1 cellular context compared by ENCODE assay signal in the genomic region with DNA sequence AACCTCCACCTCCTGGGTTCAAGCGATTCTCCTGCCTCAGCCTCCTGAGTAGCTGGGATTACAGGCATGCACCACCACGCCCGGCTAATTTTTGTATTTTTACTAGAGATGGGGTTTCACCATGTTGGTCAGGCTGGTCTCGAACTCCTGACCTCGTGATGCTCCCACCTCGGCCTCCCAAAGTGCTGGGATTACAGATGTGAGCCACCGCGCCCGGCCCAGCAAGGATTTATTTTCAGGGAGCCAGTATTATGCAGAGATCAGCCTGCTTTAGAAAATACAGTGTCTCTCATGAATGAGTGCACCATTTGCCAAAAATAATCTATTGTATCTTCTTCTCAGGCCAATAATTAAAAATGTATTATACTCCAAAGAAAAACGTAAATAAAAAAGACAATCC. TPM values are rescaled to one million over a fixed set of nuclear protein-coding genes. Genes with fewer than 3 reads are reported as not detected.
"Had no signal": no experiment of that assay in that cellular context is flagged by ENCODE, and none has a peak within 500 bp of the region (broad histone marks: within the 10 kb centered on the region; RNA-seq: fewer than 3 reads in every experiment).

No MANE protein-coding gene starts in this region.

RNA-seq across cellular contexts. Expression of gene DMD, which starts 26.5 kb away (rescaled TPM):
- total RNA-seq: activated CD8-positive, alpha-beta T cell treated with anti-CD3 and anti-CD28 coated beads, Interleukin-2, amount 10 ng/mL, durations not matched to agents 7 days and 5 days had no signal
